ENCODE assay signal across 14 cellular contexts in the genomic region with DNA sequence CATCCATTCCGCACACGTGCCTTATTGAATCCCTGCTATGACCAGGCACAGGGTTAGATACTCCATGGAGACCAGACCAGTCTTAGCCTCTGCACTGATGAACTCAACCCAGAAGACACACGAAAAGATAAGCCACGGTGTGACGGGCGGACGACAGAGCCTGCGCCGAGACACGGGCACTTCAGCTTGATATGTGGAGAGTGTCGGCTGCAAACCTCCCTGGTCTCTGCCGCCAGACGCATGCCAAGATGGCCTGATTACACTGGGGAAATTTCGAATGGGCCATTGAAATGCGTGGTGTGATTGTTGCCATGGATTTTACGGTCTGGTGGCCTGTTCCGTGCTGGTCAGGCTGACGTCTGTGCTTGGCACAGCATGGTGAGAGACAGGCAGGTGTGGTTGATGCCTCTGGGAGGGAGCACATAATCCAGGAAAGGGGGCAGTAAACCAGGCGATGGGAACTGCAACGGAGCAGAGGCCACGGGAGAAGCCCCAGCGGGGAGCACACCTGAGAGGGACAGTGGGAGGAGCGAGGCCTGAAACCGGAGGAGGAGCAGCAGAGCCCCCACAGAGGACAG.
DNase-seq lines count a peak whose midpoint lies in the region; ATAC-seq, FAIRE-seq and TF ChIP-seq lines count a peak whose summit lies in the region.
"Had no signal": no experiment of that assay in that cellular context is flagged by ENCODE, and none has a peak within 500 bp of the region (broad histone marks: within the 10 kb centered on the region; RNA-seq: fewer than 3 reads in every experiment).

No MANE protein-coding gene starts in this region.

- H3K27me3 ChIP-seq in breast epithelium, result no peaks in the 10 kb centered on the region
- peaks cover 8 to 21% of the 10 kb centered on the region in 2 experiments for H3K27me3 ChIP-seq in mesenchymal stem cell (ENCODE audit: control insufficient read depth in 1 of 2, insufficient read depth in 1 of 2, low read length in 2 of 2)
- H3K27me3 ChIP-seq in suprapubic skin, result no peaks in the 10 kb centered on the region
- H3K27me3 ChIP-seq: BLaER1 had no signal

- DNase-seq in HTR-8/SVneo (ENCODE audit: insufficient read length, low spot score) (no peak), breast epithelium (ENCODE audit: low spot score in 2 of 2) (no peak), mesenchymal stem cell (no peak), suprapubic skin (ENCODE audit: low spot score in 2 of 2) (no peak), HPDE6-E6E7 (ENCODE audit: extremely low spot score) (no peak), NCI-H187 (lab: John Stamatoyannopoulos, UW) (no peak), SHP77 treated with DMSO at 0.1 percent for 48 hours (lab: John Stamatoyannopoulos, UW) (no peak)
- DNase-seq: activated CD4-positive, alpha-beta T cell treated with anti-CD3 and anti-CD28 coated beads for 1 hour; MM.1S; stimulated activated CD4-positive, alpha-beta T cell treated with anti-CD3 and anti-CD28 coated beads, Interleukin-1b, Interleukin-23, amount 100 ng/mL, for 48 hours had no signal

- no peak for ATAC-seq in HG03342 (IDR thresholded peaks at IDR 0.05; ENCODE audit: unreplicated experiment)

- no peak overlapping the region for H3K23ac ChIP-seq in mesenchymal stem cell (ENCODE audit: low read length in 2 of 2)

- no peaks in the 10 kb centered on the region for H3K9me3 ChIP-seq in breast epithelium
- no peaks in the 10 kb centered on the region for H3K9me3 ChIP-seq in mesenchymal stem cell (ENCODE audit: control insufficient read depth, low read length)
- H3K9me3 ChIP-seq in suprapubic skin, result no peaks in the 10 kb centered on the region
- H3K9me3 ChIP-seq: BLaER1 had no signal

- no peak overlapping the region for H4K8ac ChIP-seq in mesenchymal stem cell (ENCODE audit: low read length)

- H2BK15ac ChIP-seq in mesenchymal stem cell (ENCODE audit: low read depth, poor library complexity, severe bottlenecking), result no peak overlapping the region

- H3K4ac ChIP-seq in mesenchymal stem cell (ENCODE audit: low read depth in 1 of 2, low read length in 2 of 2), result no peak overlapping the region

- H3K36me3 ChIP-seq in breast epithelium, result no peaks in the 10 kb centered on the region
- no peaks in the 10 kb centered on the region for H3K36me3 ChIP-seq in mesenchymal stem cell (ENCODE audit: control insufficient read depth in 1 of 2, insufficient read depth in 2 of 2, low read depth in 1 of 2, low read length in 2 of 2)
- no peaks in the 10 kb centered on the region for H3K36me3 ChIP-seq in suprapubic skin
- H3K36me3 ChIP-seq: BLaER1 had no signal

- no peaks in the 10 kb centered on the region for H3K79me1 ChIP-seq in mesenchymal stem cell (replicated peaks; ENCODE audit: low read length, poor library complexity, severe bottlenecking)

- H2BK5ac ChIP-seq in mesenchymal stem cell (ENCODE audit: low read depth, low read length, poor library complexity, severe bottlenecking), result no peak overlapping the region

- H3K4me2 ChIP-seq in mesenchymal stem cell (ENCODE audit: low read length, poor library complexity, severe bottlenecking), result no peak overlapping the region
- H3K4me2 ChIP-seq: BLaER1 had no signal

- TF ChIP-seq POLR2A in breast epithelium (IDR thresholded peaks at IDR 0.05), result no peak
- TF ChIP-seq POLR2A in suprapubic skin (IDR thresholded peaks at IDR 0.05), result no peak

- H2BK12ac ChIP-seq in mesenchymal stem cell (ENCODE audit: low read length in 2 of 2), result no peak overlapping the region

- H2BK120ac ChIP-seq in mesenchymal stem cell (ENCODE audit: low read depth, low read length), result no peak overlapping the region

- intact Hi-C loops in breast epithelium (cut with DNase I; ENCODE audit: low total_unique reads), result loop anchor here (5.0 kb wide), 1 partner anchor 164 kb away; no protein-coding TSS in a partner anchor

- TF ChIP-seq CTCF in breast epithelium (IDR thresholded peaks at IDR 0.05), result no peak
- TF ChIP-seq CTCF in suprapubic skin (IDR thresholded peaks at IDR 0.05), result no peak

- no peak overlapping the region for H3K9ac ChIP-seq in mesenchymal stem cell (ENCODE audit: low read length)
- H3K9ac ChIP-seq: BLaER1 had no signal

- peak overlapping the region; percentile 2 for H2AK5ac ChIP-seq in mesenchymal stem cell (ENCODE audit: low read length, severe bottlenecking)

- peak overlapping the region; percentile 93 to 95 for H3K27ac ChIP-seq in breast epithelium
- no peak overlapping the region for H3K27ac ChIP-seq in mesenchymal stem cell (ENCODE audit: low read length, poor library complexity, severe bottlenecking)
- H3K27ac ChIP-seq in suprapubic skin, result peak overlapping the region; percentile 73
- H3K27ac ChIP-seq: BLaER1 had no signal

- FAIRE-seq in HTR-8/SVneo (lab: Jason Lieb, UNC), result peak; percentile 64
- FAIRE-seq: colon, GM12878 had no signal

- H2AFZ ChIP-seq in mesenchymal stem cell (ENCODE audit: low read depth, low read length), result no peak overlapping the region

- H4K91ac ChIP-seq in mesenchymal stem cell (ENCODE audit: low read length), result no peak overlapping the region

- 86% methylated on average over 24 of the region's 24 CpGs for WGBS in mesenchymal stem cell
- 81% methylated on average over 24 of the region's 24 CpGs for WGBS in suprapubic skin

- H3K18ac ChIP-seq in mesenchymal stem cell (ENCODE audit: low read depth in 1 of 2, low read length in 2 of 2), result no peak overlapping the region

- H3K4me3 ChIP-seq in breast epithelium (no peak overlapping the region), mesenchymal stem cell (ENCODE audit: insufficient read depth in 1 of 2, low read depth in 1 of 2, low read length in 2 of 2) (no peak overlapping the region), suprapubic skin (no peak overlapping the region)
- H3K4me3 ChIP-seq: BLaER1, GM12878 had no signal

- TF ChIP-seq EP300 in suprapubic skin (IDR thresholded peaks at IDR 0.05), result no peak

- no peak overlapping the region for H3K14ac ChIP-seq in mesenchymal stem cell (ENCODE audit: low read length in 2 of 2)

- peaks cover 23 to 26% of the 10 kb centered on the region in 2 donors for H3K4me1 ChIP-seq in breast epithelium
- H3K4me1 ChIP-seq in mesenchymal stem cell (ENCODE audit: control insufficient read depth, insufficient read depth, low read depth, low read length), result peaks cover 20% of the 10 kb centered on the region
- H3K4me1 ChIP-seq in suprapubic skin, result peaks cover 45% of the 10 kb centered on the region
- H3K4me1 ChIP-seq: BLaER1 had no signal
